In the genomic region with DNA sequence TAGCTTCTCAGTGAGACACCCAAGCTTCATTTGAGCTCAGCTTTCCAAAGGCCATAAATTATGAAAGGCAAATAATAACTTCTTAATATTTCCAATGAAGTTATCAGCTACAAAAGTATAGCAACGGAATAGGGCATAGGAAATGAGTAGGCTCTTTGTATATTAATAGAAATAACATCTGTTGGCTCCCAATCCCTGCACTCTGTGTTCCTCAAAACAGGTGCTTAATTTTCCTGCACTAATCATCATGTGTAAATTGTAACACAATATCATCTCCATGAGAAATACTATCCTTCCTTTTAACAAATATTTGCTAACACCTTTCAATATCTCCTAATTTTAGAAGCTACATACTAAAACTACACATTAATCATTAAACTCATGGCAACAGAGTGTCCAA, we compare ENCODE assay signal across 21 cellular contexts. TPM values are rescaled to one million over a fixed set of nuclear protein-coding genes. Genes with fewer than 3 reads are reported as not detected.
"Had no signal": no experiment of that assay in that cellular context is flagged by ENCODE, and none has a peak within 500 bp of the region (broad histone marks: within the 10 kb centered on the region; RNA-seq: fewer than 3 reads in every experiment).

No MANE protein-coding gene starts in this region.

- DNase-seq: activated CD4-positive, alpha-beta memory T cell treated with anti-CD3 and anti-CD28 coated beads for 36 hours; activated CD4-positive, alpha-beta T cell treated with anti-CD3 and anti-CD28 coated beads, Interleukin-2, amount 10 ng/mL, durations not matched to agents 7 days and 5 days; activated CD4-positive, CD25-positive, alpha-beta regulatory T cell; activated CD8-positive, alpha-beta memory T cell treated with anti-CD3 and anti-CD28 coated beads for 24 hours; activated gamma-delta T cell; activated naive CD4-positive, alpha-beta T cell treated with anti-CD3 and anti-CD28 coated beads for 36 hours; activated T-cell treated with anti-CD3 and anti-CD28 coated beads, Interleukin-2, amount 50 U/mL, for 4 hours; amygdala; brain microvascular endothelial cell; MG63; MV-4-11; NCI-H1092 treated with DMSO at 0.1 percent for 48 hours; NCI-H1930; NCI-H2171; NCI-H2227 treated with DMSO at 0.1 percent for 48 hours; NCI-H748 treated with DMSO at 0.1 percent for 48 hours; SIG-M5; T-helper 17 cell; T-helper 9 cell had no signal

RNA-seq across cellular contexts. Expression of a gene that starts 19.2 kb away (rescaled TPM):
- total RNA-seq: OCI-LY7 had no signal
- polyA plus RNA-seq: cardiac muscle cell had no signal

RNA-seq across cellular contexts. Expression of a gene that starts 48.6 kb away (rescaled TPM):
- total RNA-seq: cardiac muscle cell, OCI-LY7 had no signal
- polyA plus RNA-seq: cardiac muscle cell had no signal
